In the genomic region with DNA sequence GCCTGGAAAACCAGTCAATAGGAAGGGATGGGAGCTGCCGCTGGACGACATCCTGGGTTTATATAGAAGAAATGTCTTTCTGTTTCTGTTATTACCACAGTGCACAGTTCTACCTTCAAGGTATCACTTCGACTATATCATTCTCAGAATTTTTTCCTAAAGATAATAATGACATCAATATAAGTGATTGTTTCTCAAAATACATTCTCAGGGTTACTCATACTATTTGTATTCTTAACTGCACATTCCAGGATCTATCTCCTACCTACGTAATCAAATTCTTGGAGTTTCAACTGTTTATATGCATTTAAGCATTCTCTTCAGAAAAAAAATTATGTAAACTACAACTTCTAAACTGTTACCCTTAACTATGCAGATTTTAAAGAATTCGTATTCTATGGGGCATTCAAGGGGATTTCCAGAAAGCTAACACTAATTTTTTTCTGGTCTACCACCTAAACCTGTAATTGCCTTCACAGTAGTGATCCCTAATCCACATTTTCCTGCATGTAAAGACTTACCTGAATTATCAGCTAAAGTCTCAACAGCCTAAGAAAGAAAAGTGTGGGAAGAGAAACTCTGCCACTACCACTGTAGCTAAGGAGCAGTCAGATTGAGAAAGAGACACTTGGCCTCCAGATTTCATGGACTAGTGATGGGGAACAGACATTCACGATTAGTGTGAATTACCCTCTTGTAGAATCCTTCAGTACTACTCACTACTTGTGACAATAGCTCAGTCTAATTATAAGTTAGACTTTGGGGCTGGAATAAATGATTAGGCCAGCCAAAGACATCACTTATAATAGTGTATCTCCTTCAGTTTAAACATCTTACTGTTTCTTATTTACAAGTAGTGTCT, we compare ENCODE assay signal across 15 cellular contexts. TPM values are rescaled to one million over a fixed set of nuclear protein-coding genes. Genes with fewer than 3 reads are reported as not detected.
A peak's percentile ranks its signal among the peaks of the same experiment; 100 is the strongest.
DNase-seq lines count a peak whose midpoint lies in the region; ATAC-seq, FAIRE-seq and TF ChIP-seq lines count a peak whose summit lies in the region.
"Had no signal": no experiment of that assay in that cellular context is flagged by ENCODE, and none has a peak within 500 bp of the region (broad histone marks: within the 10 kb centered on the region; RNA-seq: fewer than 3 reads in every experiment).

A gene with protein sequence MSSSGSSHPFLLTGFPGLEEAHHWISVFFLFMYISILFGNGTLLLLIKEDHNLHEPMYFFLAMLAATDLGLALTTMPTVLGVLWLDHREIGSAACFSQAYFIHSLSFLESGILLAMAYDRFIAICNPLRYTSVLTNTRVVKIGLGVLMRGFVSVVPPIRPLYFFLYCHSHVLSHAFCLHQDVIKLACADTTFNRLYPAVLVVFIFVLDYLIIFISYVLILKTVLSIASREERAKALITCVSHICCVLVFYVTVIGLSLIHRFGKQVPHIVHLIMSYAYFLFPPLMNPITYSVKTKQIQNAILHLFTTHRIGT (minus strand): TSS at position 51 of the 862 bp plus-strand sequence. CDS start 0 bp downstream, at position 51.

- H3K4me2 ChIP-seq in K562 (ENCODE audit: insufficient read depth, low read length) = no peak within 1 kb of the TSS
- no peak within 1 kb of the TSS for H3K4me2 ChIP-seq in mesendoderm (ENCODE audit: low read length)
- H3K4me2 ChIP-seq: BLaER1 had no signal

- H4K5ac ChIP-seq in mesendoderm (ENCODE audit: low read length) = no peak within 1 kb of the TSS

- H3K9ac ChIP-seq in K562 (ENCODE audit: insufficient read depth in 1 of 2, low read depth in 2 of 2, low read length in 2 of 2) (no peak within 1 kb of the TSS), mesendoderm (ENCODE audit: low read length) (no peak within 1 kb of the TSS)
- H3K9ac ChIP-seq: BLaER1 had no signal

- intact Hi-C loops in K562 (cut with micrococcal nuclease) = no loop called here

- H3K23ac ChIP-seq in mesendoderm (ENCODE audit: low read length) = no peak within 1 kb of the TSS

- peak; percentile 18 for FAIRE-seq in GM19239 (lab: Jason Lieb, UNC)
- FAIRE-seq in K562 (lab: Jason Lieb, UNC) = no peak

- no peaks in the 10 kb centered on the region for H3K9me3 ChIP-seq in K562 (replicated peaks; ENCODE audit: control insufficient read depth, insufficient read depth, low read depth, low read length)
- H3K9me3 ChIP-seq: BLaER1 had no signal

- no peak within 1 kb of the TSS for H3K4me3 ChIP-seq in K562
- H3K4me3 ChIP-seq in mesendoderm (ENCODE audit: low read length) = no peak within 1 kb of the TSS
- H3K4me3 ChIP-seq: BLaER1 had no signal

- H2BK5ac ChIP-seq in mesendoderm (ENCODE audit: low read length) = no peak within 1 kb of the TSS

- no peak for TF ChIP-seq CTCF in K562 (IDR thresholded peaks at IDR 0.05 in 2 of 3, conservative IDR thresholded peaks at IDR 0.05 in 1 of 3; ENCODE audit: insufficient read depth in 2 of 3, low read depth in 1 of 3, low read length in 3 of 3)

- H3K79me1 ChIP-seq in mesendoderm (ENCODE audit: low read length) = no peaks in the 10 kb centered on the region

- in situ Hi-C loops in K562 (cut with MboI) = no loop called here

- H3K79me2 ChIP-seq in K562 (ENCODE audit: control insufficient read depth, insufficient read depth, low read length) (peaks cover 17% of the 10 kb centered on the region; the same call in 2 of the 3 replicates), mesendoderm (ENCODE audit: control insufficient read depth, insufficient read depth, low read length) (no peaks in the 10 kb centered on the region)

- no peak within 1 kb of the TSS for H3K56ac ChIP-seq in mesendoderm (ENCODE audit: low read length)

- no peaks in the 10 kb centered on the region for H4K20me1 ChIP-seq in K562 (replicated peaks; ENCODE audit: control insufficient read depth, insufficient read depth, low read length)
- H4K20me1 ChIP-seq: BLaER1 had no signal

- H2AK5ac ChIP-seq in mesendoderm (ENCODE audit: low read length) = no peak within 1 kb of the TSS

- no peak for TF ChIP-seq RAD21 in K562 (CRISPR knock-in tag; conservative IDR thresholded peaks at IDR 0.05 in 1 of 2, IDR thresholded peaks at IDR 0.05 in 1 of 2)

- no peak for TF ChIP-seq EP300 in K562 (IDR thresholded peaks at IDR 0.05; ENCODE audit: low read length)

- H2BK15ac ChIP-seq in mesendoderm (replicated peaks; ENCODE audit: low read depth) = no peak within 1 kb of the TSS

- H3K4ac ChIP-seq in mesendoderm (ENCODE audit: low read depth, low read length) = no peak within 1 kb of the TSS

- H2BK120ac ChIP-seq in mesendoderm (ENCODE audit: low read depth, low read length) = no peak within 1 kb of the TSS

- BruUV-seq in K562 (replicated peaks; lab: Mats Ljungman, UMichigan) = no TSS peak

- no peak within 1 kb of the TSS for H3K27ac ChIP-seq in K562 (ENCODE audit: extremely low read depth, low read depth, low read length)
- H3K27ac ChIP-seq in mesendoderm (ENCODE audit: low read depth, low read length) = no peak within 1 kb of the TSS
- H3K27ac ChIP-seq: BLaER1 had no signal

- POLR2A ChIA-PET in K562 (lab: Yijun Ruan, JAX) = no interaction called here

- CTCF ChIA-PET in K562 (lab: Yijun Ruan, JAX; ENCODE audit: low intra/inter-chr PET ratio) = no interaction called here

- TF ChIP-seq POLR2A in K562 (conservative IDR thresholded peaks at IDR 0.05) (no peak), GM18505 (IDR thresholded peaks at IDR 0.05; ENCODE audit: borderline replicate concordance, extremely low read depth, insufficient read depth, insufficient read length) (no peak)

- DNase-seq in GM19239 (ENCODE audit: insufficient read length, low spot score) = no peak
- no peak for DNase-seq in HT1080 (ENCODE audit: low read depth)
- DNase-seq in K562 (ENCODE audit: extremely low read depth in 1 of 4, low spot score in 3 of 4) = no peak
- peak; percentile 12 for DNase-seq in mesendoderm
- DNase-seq in NOMO-1 treated with DMSO at 0.1 percent for 48 hours (lab: John Stamatoyannopoulos, UW; ENCODE audit: unreplicated experiment) = no peak
- no peak for DNase-seq in HT-29 (ENCODE audit: low spot score)
- DNase-seq in NCI-H345 treated with DMSO at 0.1 percent for 48 hours (lab: John Stamatoyannopoulos, UW; ENCODE audit: unreplicated experiment) = no peak
- DNase-seq: NCI-H1048, NCI-H2107, NCI-H345, NCI-H69 had no signal

- H2AFZ ChIP-seq in K562 (ENCODE audit: low read depth, low read length) = no peak within 1 kb of the TSS

- H3K4me1 ChIP-seq in K562 (replicated peaks in 1 of 2; ENCODE audit: control insufficient read depth in 2 of 2, insufficient read depth in 2 of 2, low read length in 2 of 2) (peaks cover 0 to 3% of the 10 kb centered on the region in 2 experiments; a peak in 1 of 5 replicates), mesendoderm (ENCODE audit: control insufficient read depth, low read depth, low read length) (peaks cover 3% of the 10 kb centered on the region)
- H3K4me1 ChIP-seq: BLaER1 had no signal

- H3K9me1 ChIP-seq in K562 (ENCODE audit: control insufficient read depth, insufficient read depth, low read length) = no peaks in the 10 kb centered on the region

- no peak for ATAC-seq in K562
- ATAC-seq in GM18505 (IDR thresholded peaks at IDR 0.05; ENCODE audit: unreplicated experiment) = no peak
- ATAC-seq: SK-N-SH treated with all-trans-retinoic acid at 6 μM for 48 hours had no signal

- 91% methylated on average over 6 of the region's 6 CpGs for WGBS in K562 (ENCODE audit: insufficient coverage, low coverage, missing lambda C conversion rate)
- no CpG with 5 or more reads among the region's 6 CpGs for WGBS in mesendoderm (ENCODE audit: extremely low coverage, insufficient coverage, low lambda C conversion rate)

- H3K27me3 ChIP-seq in K562 (ENCODE audit: control insufficient read depth in 2 of 2, insufficient read depth in 2 of 2, low read length in 2 of 2) = no peaks in the 10 kb centered on the region
- H3K27me3 ChIP-seq in mesendoderm (ENCODE audit: insufficient read depth, low read length, poor library complexity) = no peaks in the 10 kb centered on the region
- H3K27me3 ChIP-seq: BLaER1 had no signal

- H3K36me3 ChIP-seq in K562 (ENCODE audit: control insufficient read depth, insufficient read depth, low read length) = peaks cover 99% of the 10 kb centered on the region
- H3K36me3 ChIP-seq in mesendoderm (ENCODE audit: control insufficient read depth, insufficient read depth, low read length) = no peaks in the 10 kb centered on the region
- H3K36me3 ChIP-seq: BLaER1 had no signal

- no peak within 1 kb of the TSS for H4K8ac ChIP-seq in mesendoderm (ENCODE audit: low read depth, low read length)

- no peak within 1 kb of the TSS for H3K18ac ChIP-seq in mesendoderm (ENCODE audit: low read length)

TF ChIP-seq in K562, 482 proteins besides CTCF, POLR2A, EP300 and RAD21 (continues in another document):
- TF ChIP-seq KLF10 (CRISPR knock-in tag; IDR thresholded peaks at IDR 0.05) = no peak
- TF ChIP-seq PPARD (CRISPR knock-in tag; IDR thresholded peaks at IDR 0.05) = no peak
- no peak for TF ChIP-seq ETV6 (IDR thresholded peaks at IDR 0.05; ENCODE audit: borderline replicate concordance in 1 of 2, low read depth in 2 of 2, low read length in 1 of 2)
- TF ChIP-seq ETV6 (CRISPR knock-in tag; IDR thresholded peaks at IDR 0.05; ENCODE audit: borderline replicate concordance) = no peak

RNA-seq across cellular contexts. Expression of the gene that starts here (rescaled TPM):
- total RNA-seq in HT1080 (2014; rRNA removed; shearing (Covaris generic)) = 118 and 147 TPM in 2 replicates
- 59.8 and 66.9 TPM in 2 replicates for polyA plus RNA-seq in HT1080 (2015; cell fraction: cytosol; rRNA removed)
- 34.6 and 35.8 TPM in 2 replicates for polyA plus RNA-seq in HT1080 (2015; cell fraction: nucleus; rRNA removed)
- total RNA-seq in K562 (2011; cell fraction: chromatin; rRNA removed; ENCODE audit: low replicate concordance) = 138 and 316 TPM in 2 replicates
- total RNA-seq in K562 (2011; cell fraction: nucleolus; rRNA removed) = 86.7 and 139 TPM in 2 replicates
- 410 and 874 TPM in 2 replicates for total RNA-seq in K562 (2011; cell fraction: nucleoplasm; rRNA removed)
- total RNA-seq in K562 (2014; rRNA removed) = 81.2 and 89.6 TPM in 2 replicates
- 158 and 184 TPM in 2 replicates for total RNA-seq in K562 (2014; rRNA removed; fragmentation: Illumina TruSeq; extraction: Trizol)
- 104 and 109 TPM in 2 replicates for total RNA-seq in K562 (2015; rRNA removed; fragmentation: Illumina TruSeq; extraction: Trizol)
- total RNA-seq in K562 (2021) = 109 and 120 TPM in 2 replicates
- polyA plus RNA-seq in K562 (2011; rRNA removed) = 137 and 216 TPM in 2 replicates
- polyA plus RNA-seq in K562 (2011; cell fraction: cytosol; rRNA removed) = 103 and 220 TPM in 2 replicates
- polyA plus RNA-seq in K562 (2011; cell fraction: nucleus; rRNA removed) = 302 and 401 TPM in 2 replicates
- 66.6 and 103 TPM in 2 replicates for polyA plus RNA-seq in K562 (2012)
- polyA plus RNA-seq in K562 (2014; fragmentation: Illumina TruSeq; extraction: Trizol) = 154 and 176 TPM in 2 replicates
- polyA plus RNA-seq in K562 (2014; fragmentation: Nextera tagmentation; extraction: Ambion mirVana) = 10 to 100 TPM; 83.5 to 99.9 TPM
- 111 and 113 TPM in 2 replicates for polyA plus RNA-seq in K562 (2014; rRNA removed)
- 143 and 246 TPM in 2 replicates for polyA minus RNA-seq in K562 (2011; rRNA and poly(A)+ RNA removed)
- polyA minus RNA-seq in K562 (2011; cell fraction: cytosol; rRNA and poly(A)+ RNA removed) = 55.8 and 81.5 TPM in 2 replicates
- 241 and 318 TPM in 2 replicates for polyA minus RNA-seq in K562 (2011; cell fraction: nucleus; rRNA and poly(A)+ RNA removed)
- polyA plus RNA-seq in mesendoderm (2013, experiment 1 of 2) = 0.08 TPM
- polyA plus RNA-seq in mesendoderm (2013, experiment 2 of 2) = not detected
- total RNA-seq in HT-29 (2014; rRNA removed; shearing (Covaris generic)) = not detected in 2 replicates
- total RNA-seq: T-helper 1 cell treated with Interleukin-12 subunit alpha and Interleukin-12 subunit beta and Interleukin-4 antibody, amounts not matched to agents 30 ng/mL and 1 ng/mL, for 36 hours had no signal

Comparison
In these comparisons a context has a peak if more than half of its experiments do, and no peak if none do; other contexts are left out.
1. RNA of the gene that starts here (total RNA-seq): 118 to 147 TPM in HT1080 and 81.2 to 874 TPM in K562; not detected in HT-29; every median in the first group is over 10 times any median in the second.